ENCODE assay signal across 11 cellular contexts in the genomic region with DNA sequence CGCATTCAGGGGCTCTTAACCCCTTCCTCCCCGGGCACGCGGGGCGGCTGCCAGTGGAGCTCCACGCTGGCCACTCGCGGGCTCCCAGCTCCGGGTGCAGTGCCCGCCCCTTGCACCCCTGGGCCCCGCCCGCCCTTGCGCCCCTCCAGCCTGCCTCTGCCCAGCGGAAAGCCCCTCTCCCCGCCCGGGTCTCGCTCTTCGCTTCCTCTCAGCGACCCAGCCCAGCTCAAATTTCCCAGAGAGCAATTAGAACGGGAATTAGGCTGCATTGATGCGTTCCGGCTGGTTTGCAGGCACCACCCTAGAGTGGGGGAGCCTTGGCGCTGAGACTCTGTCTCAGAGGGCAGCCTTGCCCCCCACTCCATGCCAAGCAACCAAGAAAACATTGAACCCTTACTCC. TPM values are rescaled to one million over a fixed set of nuclear protein-coding genes. Genes with fewer than 3 reads are reported as not detected.
A peak's percentile ranks its signal among the peaks of the same experiment; 100 is the strongest.
DNase-seq lines count a peak whose midpoint lies in the region; ATAC-seq and TF ChIP-seq lines count a peak whose summit lies in the region.
"Had no signal": no experiment of that assay in that cellular context is flagged by ENCODE, and none has a peak within 500 bp of the region (broad histone marks: within the 10 kb centered on the region; RNA-seq: fewer than 3 reads in every experiment).

No MANE protein-coding gene starts in this region.

- peak overlapping the region in 1 of 3 donors; percentile 84 for H3K27ac Mint-ChIP-seq in CD4-positive, CD25-positive, alpha-beta regulatory T cell
- H3K27ac Mint-ChIP-seq in activated naive CD8-positive, alpha-beta T cell treated with anti-CD3 and anti-CD28 coated beads, Interleukin-2, amount 10 ng/mL, durations not matched to agents 7 days and 5 days, result no peak overlapping the region
- H3K27ac Mint-ChIP-seq: dendritic cell treated with granulocyte-macrophage colony-stimulating factor and Interleukin-4, amounts not matched to agents 40 ng/mL and 50 ng/mL, for 4 days had no signal

- H3K27me3 Mint-ChIP-seq in CD4-positive, CD25-positive, alpha-beta regulatory T cell, result peaks cover 71% of the 10 kb centered on the region
- H3K27me3 Mint-ChIP-seq in activated naive CD8-positive, alpha-beta T cell treated with anti-CD3 and anti-CD28 coated beads, Interleukin-2, amount 10 ng/mL, durations not matched to agents 7 days and 5 days, result peaks cover 80% of the 10 kb centered on the region

- no peak overlapping the region for H3K9ac ChIP-seq in smooth muscle cell (ENCODE audit: low read depth)
- H3K9ac ChIP-seq: parathyroid adenoma had no signal

- H2AFZ ChIP-seq in smooth muscle cell (ENCODE audit: low read depth), result no peak overlapping the region

- 7% methylated on average over 12 of the region's 23 CpGs for WGBS in smooth muscle cell (ENCODE audit: low lambda C conversion rate)

- H3K4me3 ChIP-seq in CD4-positive, CD25-positive, alpha-beta regulatory T cell (ENCODE audit: low read depth, low read length), result peak overlapping the region; percentile 75
- H3K4me3 ChIP-seq in DOHH2 (ENCODE audit: low read length), result peak overlapping the region; percentile 37; the same call in 1 of the 2 replicates
- H3K4me3 ChIP-seq in muscle layer of duodenum (ENCODE audit: low read depth in 1 of 2, low read length in 2 of 2), result peak overlapping the region; percentile 34 to 68
- no peak overlapping the region for H3K4me3 ChIP-seq in smooth muscle cell

- DNase-seq in CD4-positive, CD25-positive, alpha-beta regulatory T cell, result no peak
- no peak for DNase-seq in activated naive CD8-positive, alpha-beta T cell treated with anti-CD3 and anti-CD28 coated beads, Interleukin-2, amount 10 ng/mL, durations not matched to agents 7 days and 5 days
- DNase-seq in COR-L47 (lab: John Stamatoyannopoulos, UW) (no peak), anterior cingulate cortex (lab: John Stamatoyannopoulos, UW) (no peak), smooth muscle cell (lab: John Stamatoyannopoulos, UW; ENCODE audit: unreplicated experiment) (no peak)
- DNase-seq: NCI-H2029 had no signal

- TF ChIP-seq CTCF in DOHH2 (IDR thresholded peaks at IDR 0.05; ENCODE audit: low read depth, low read length, poor library complexity, severe bottlenecking), result no peak
- TF ChIP-seq CTCF in smooth muscle cell (IDR thresholded peaks at IDR 0.05; ENCODE audit: borderline replicate concordance, insufficient read depth, poor library complexity, severe bottlenecking), result no peak

- no peaks in the 10 kb centered on the region for H3K79me2 ChIP-seq in DOHH2 (ENCODE audit: control insufficient read depth, low read length)
- H3K79me2 ChIP-seq in smooth muscle cell (ENCODE audit: low read depth), result no peaks in the 10 kb centered on the region
- H3K79me2 ChIP-seq: parathyroid adenoma had no signal

- H3F3A ChIP-seq in DOHH2 (ENCODE audit: control insufficient read depth, insufficient read depth), result no peaks in the 10 kb centered on the region
- no peaks in the 10 kb centered on the region for H3F3A ChIP-seq in smooth muscle cell (ENCODE audit: low read depth)

- H3K36me3 Mint-ChIP-seq in CD4-positive, CD25-positive, alpha-beta regulatory T cell, result no peaks in the 10 kb centered on the region
- peaks cover 8% of the 10 kb centered on the region for H3K36me3 Mint-ChIP-seq in activated naive CD8-positive, alpha-beta T cell treated with anti-CD3 and anti-CD28 coated beads, Interleukin-2, amount 10 ng/mL, durations not matched to agents 7 days and 5 days

- no peaks in the 10 kb centered on the region for H4K20me1 ChIP-seq in DOHH2 (ENCODE audit: control insufficient read depth, insufficient read depth, low read depth, low read length)
- H4K20me1 ChIP-seq in smooth muscle cell (ENCODE audit: low read depth), result no peaks in the 10 kb centered on the region

- peaks cover 35% of the 10 kb centered on the region for H3K4me1 ChIP-seq in CD4-positive, CD25-positive, alpha-beta regulatory T cell (ENCODE audit: control insufficient read depth, insufficient read depth, low read length, poor library complexity, severe bottlenecking)
- H3K4me1 ChIP-seq in DOHH2 (ENCODE audit: control insufficient read depth, low read length), result peaks cover 18% of the 10 kb centered on the region
- H3K4me1 ChIP-seq in muscle layer of duodenum (ENCODE audit: control insufficient read depth in 1 of 2, insufficient read depth in 2 of 2, low read length in 2 of 2), result peaks cover 9 to 45% of the 10 kb centered on the region in 2 donors
- H3K4me1 ChIP-seq in smooth muscle cell (ENCODE audit: low read depth), result peaks cover 8% of the 10 kb centered on the region
- H3K4me1 ChIP-seq: parathyroid adenoma had no signal

- no peak overlapping the region for H3K27ac ChIP-seq in CD4-positive, CD25-positive, alpha-beta regulatory T cell (ENCODE audit: insufficient read depth, low read length, poor library complexity, severe bottlenecking)
- no peak overlapping the region for H3K27ac ChIP-seq in DOHH2 (ENCODE audit: low read depth, low read length)
- no peak overlapping the region for H3K27ac ChIP-seq in muscle layer of duodenum (ENCODE audit: low read length)
- no peak overlapping the region for H3K27ac ChIP-seq in smooth muscle cell (ENCODE audit: low read depth)
- H3K27ac ChIP-seq: parathyroid adenoma had no signal

- H3K36me3 ChIP-seq in CD4-positive, CD25-positive, alpha-beta regulatory T cell (ENCODE audit: control insufficient read depth, insufficient read depth, low read length), result no peaks in the 10 kb centered on the region
- H3K36me3 ChIP-seq in DOHH2 (ENCODE audit: control insufficient read depth, low read length) (no peaks in the 10 kb centered on the region), muscle layer of duodenum (ENCODE audit: control insufficient read depth in 1 of 2, insufficient read depth in 2 of 2, low read length in 2 of 2) (no peaks in the 10 kb centered on the region), smooth muscle cell (ENCODE audit: low read depth) (no peaks in the 10 kb centered on the region)

- H3K9me3 Mint-ChIP-seq in CD4-positive, CD25-positive, alpha-beta regulatory T cell, result peaks cover 0 to 18% (median 5%) of the 10 kb centered on the region in 7 donors
- H3K9me3 Mint-ChIP-seq in activated naive CD8-positive, alpha-beta T cell treated with anti-CD3 and anti-CD28 coated beads, Interleukin-2, amount 10 ng/mL, durations not matched to agents 7 days and 5 days, result no peaks in the 10 kb centered on the region
- H3K9me3 Mint-ChIP-seq: dendritic cell treated with granulocyte-macrophage colony-stimulating factor and Interleukin-4, amounts not matched to agents 40 ng/mL and 50 ng/mL, for 4 days had no signal

- H3K9me3 ChIP-seq in CD4-positive, CD25-positive, alpha-beta regulatory T cell (ENCODE audit: control insufficient read depth in 2 of 2, low read length in 2 of 2), result no peaks in the 10 kb centered on the region
- H3K9me3 ChIP-seq in DOHH2 (ENCODE audit: control insufficient read depth, insufficient read depth, low read length) (no peaks in the 10 kb centered on the region), muscle layer of duodenum (ENCODE audit: control insufficient read depth in 1 of 2, low read length in 2 of 2) (peaks cover 0 to 5% of the 10 kb centered on the region in 2 donors), smooth muscle cell (replicated peaks; ENCODE audit: low read depth) (no peaks in the 10 kb centered on the region)

- ATAC-seq in CD4-positive, CD25-positive, alpha-beta regulatory T cell (ENCODE audit: low read depth in 2 of 2), result no peak
- ATAC-seq in activated naive CD8-positive, alpha-beta T cell treated with anti-CD3 and anti-CD28 coated beads, Interleukin-2, amount 10 ng/mL, durations not matched to agents 7 days and 5 days (ENCODE audit: low read depth), result no peak
- no peak for ATAC-seq in GM21367 (IDR thresholded peaks at IDR 0.05; ENCODE audit: unreplicated experiment)

- peak overlapping the region; percentile 54 to 87 (median 76) for H3K4me3 Mint-ChIP-seq in CD4-positive, CD25-positive, alpha-beta regulatory T cell
- H3K4me3 Mint-ChIP-seq in activated naive CD8-positive, alpha-beta T cell treated with anti-CD3 and anti-CD28 coated beads, Interleukin-2, amount 10 ng/mL, durations not matched to agents 7 days and 5 days, result peak overlapping the region; percentile 82

- H3K4me2 ChIP-seq in DOHH2 (ENCODE audit: low read length), result peak overlapping the region; percentile 47; the same call in 1 of the 2 replicates
- no peak overlapping the region for H3K4me2 ChIP-seq in smooth muscle cell

- H3K9me2 ChIP-seq in DOHH2 (replicated peaks; ENCODE audit: control insufficient read depth, low read length), result no peaks in the 10 kb centered on the region

- H3K4me1 Mint-ChIP-seq in CD4-positive, CD25-positive, alpha-beta regulatory T cell, result peaks cover 14 to 40% (median 21%) of the 10 kb centered on the region in 4 donors
- H3K4me1 Mint-ChIP-seq in activated naive CD8-positive, alpha-beta T cell treated with anti-CD3 and anti-CD28 coated beads, Interleukin-2, amount 10 ng/mL, durations not matched to agents 7 days and 5 days, result peaks cover 26% of the 10 kb centered on the region

- POLR2A ChIA-PET in activated naive CD8-positive, alpha-beta T cell treated with anti-CD3 and anti-CD28 coated beads, Interleukin-2, amount 10 ng/mL, durations not matched to agents 7 days and 5 days (lab: Charles Lee), result no interaction called here

- peaks cover 47% of the 10 kb centered on the region for H3K27me3 ChIP-seq in CD4-positive, CD25-positive, alpha-beta regulatory T cell (ENCODE audit: control insufficient read depth, insufficient read depth, low read length)
- H3K27me3 ChIP-seq in DOHH2 (ENCODE audit: control insufficient read depth, low read length), result peaks cover 25% of the 10 kb centered on the region
- H3K27me3 ChIP-seq in muscle layer of duodenum (ENCODE audit: low read depth, low read length), result peaks cover 54% of the 10 kb centered on the region
- H3K27me3 ChIP-seq in smooth muscle cell (ENCODE audit: low read depth), result peaks cover 100% of the 10 kb centered on the region

RNA-seq across cellular contexts. Expression of gene GSX1, which starts 1.8 kb away (rescaled TPM):
- not detected for total RNA-seq in CD4-positive, CD25-positive, alpha-beta regulatory T cell
- not detected for polyA plus RNA-seq in CD4-positive, CD25-positive, alpha-beta regulatory T cell
- not detected for total RNA-seq in activated naive CD8-positive, alpha-beta T cell treated with anti-CD3 and anti-CD28 coated beads, Interleukin-2, amount 10 ng/mL, durations not matched to agents 7 days and 5 days
- not detected in 2 replicates for total RNA-seq in smooth muscle cell
- not detected in 2 replicates for polyA plus RNA-seq in smooth muscle cell
